19 cellular contexts compared by ENCODE assay signal in the genomic region with DNA sequence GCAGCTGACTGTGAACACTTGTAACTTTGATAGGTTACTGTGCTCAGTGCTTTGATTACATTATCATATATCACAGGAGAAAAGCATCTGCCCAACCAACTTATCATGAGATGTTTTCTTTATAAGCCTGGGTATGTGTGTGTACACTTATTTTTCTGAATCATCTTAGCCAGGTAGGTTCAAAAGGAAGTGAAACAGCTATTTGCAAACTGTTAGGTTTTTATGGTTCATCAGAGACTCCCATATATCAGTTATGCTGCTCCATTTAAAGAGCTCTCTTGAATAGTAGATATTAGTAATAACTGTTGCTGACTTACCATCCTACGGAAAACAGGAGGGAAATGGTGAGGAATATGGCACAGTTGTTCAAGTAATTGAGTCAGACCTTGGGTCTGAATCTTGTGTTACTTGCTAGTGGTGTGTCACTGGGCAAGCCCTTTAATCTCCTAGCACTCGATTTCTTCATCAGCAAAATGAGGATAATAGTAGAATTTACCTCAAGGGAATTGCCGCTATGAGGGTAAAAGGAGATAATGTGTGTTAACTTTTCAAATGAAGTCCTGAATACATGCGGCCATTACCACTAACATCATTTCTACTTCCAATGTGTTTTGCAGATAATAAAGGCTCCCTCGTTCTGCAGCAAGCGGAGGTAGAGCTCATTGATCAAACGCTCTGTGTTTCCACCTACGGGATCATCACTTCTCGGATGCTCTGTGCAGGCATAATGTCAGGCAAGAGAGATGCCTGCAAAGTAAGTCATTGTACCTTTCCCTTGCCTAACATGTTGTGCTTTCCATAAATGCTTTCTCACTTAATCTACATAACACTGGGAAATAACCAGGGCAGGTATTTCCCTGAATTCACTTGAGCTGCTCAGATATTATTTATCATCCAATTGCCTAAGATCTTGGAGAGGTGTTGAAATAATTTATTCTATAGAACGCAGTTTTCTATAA. TPM values are rescaled to one million over a fixed set of nuclear protein-coding genes. Genes with fewer than 3 reads are reported as not detected.
A peak's percentile ranks its signal among the peaks of the same experiment; 100 is the strongest.
DNase-seq lines count a peak whose midpoint lies in the region; ATAC-seq, FAIRE-seq and TF ChIP-seq lines count a peak whose summit lies in the region.
"Had no signal": no experiment of that assay in that cellular context is flagged by ENCODE, and none has a peak within 500 bp of the region (broad histone marks: within the 10 kb centered on the region; RNA-seq: fewer than 3 reads in every experiment).

No MANE protein-coding gene starts in this region.

- TF ChIP-seq POLR2A in H1 (IDR thresholded peaks at IDR 0.05; ENCODE audit: control extremely low read depth in 1 of 2, low read depth in 2 of 2, low read length in 2 of 2) (no peak), suprapubic skin (IDR thresholded peaks at IDR 0.05) (no peak)

- no peak for FAIRE-seq in H1 (lab: Jason Lieb, UNC)

- H3K4ac ChIP-seq in H1 (replicated peaks; ENCODE audit: insufficient read length, low read depth, low read length), result no peak overlapping the region

- TF ChIP-seq EP300 in H1 (IDR thresholded peaks at IDR 0.05; ENCODE audit: borderline replicate concordance in 1 of 2, low read depth in 2 of 2, low read length in 2 of 2) (no peak), suprapubic skin (IDR thresholded peaks at IDR 0.05) (no peak)

- H3K9ac ChIP-seq in MM.1S (ENCODE audit: low read length), result no peak overlapping the region
- H3K9ac ChIP-seq in H1 (replicated peaks in 1 of 4; ENCODE audit: extremely low read depth in 1 of 4, low read depth in 3 of 4, low read length in 3 of 4), result no peak overlapping the region

- TF ChIP-seq RAD21 in H1 (IDR thresholded peaks at IDR 0.05 in 1 of 2, conservative IDR thresholded peaks at IDR 0.05 in 1 of 2; ENCODE audit: low read depth in 2 of 2, low read length in 2 of 2), result no peak

- no peaks in the 10 kb centered on the region for H3K79me1 ChIP-seq in H1 (ENCODE audit: low read depth, low read length)

- H3K4me1 ChIP-seq in MM.1S (ENCODE audit: low read length) (peaks cover 44% of the 10 kb centered on the region), H1 (replicated peaks in 1 of 4; ENCODE audit: control insufficient read depth in 3 of 4, insufficient read depth in 4 of 4, low read length in 3 of 4) (peaks cover 0 to 2% (median 0%) of the 10 kb centered on the region in 4 experiments; a peak in 1 of 7 replicates), suprapubic skin (peaks cover 16% of the 10 kb centered on the region), lower lobe of right lung (no peaks in the 10 kb centered on the region)

- no peak overlapping the region for H2AK5ac ChIP-seq in H1 (ENCODE audit: low read depth, low read length)

- no peak for DNase-seq in MM.1S
- DNase-seq in H1 (ENCODE audit: low read depth in 1 of 2, low spot score in 2 of 2), result no peak
- no peak for DNase-seq in COLO829 (ENCODE audit: low spot score)
- no peak for DNase-seq in suprapubic skin (ENCODE audit: low spot score in 2 of 2)
- DNase-seq in NCI-H2171 treated with DMSO at 0.1 percent for 48 hours (lab: John Stamatoyannopoulos, UW), result no peak
- no peak for DNase-seq in lower lobe of right lung
- DNase-seq: CD4-positive, alpha-beta T cell; DMS79 treated with DMSO at 0.1 percent for 48 hours; GOT3; MG63; NCI-H1105; NCI-H1694 treated with DMSO at 0.1 percent for 48 hours; NCI-H345; PC-9 had no signal

- H4K20me1 ChIP-seq in MM.1S (ENCODE audit: insufficient read depth, low read length) (no peaks in the 10 kb centered on the region), H1 (replicated peaks in 1 of 2; ENCODE audit: control insufficient read depth in 1 of 2, insufficient read depth in 2 of 2, low read length in 2 of 2) (no peaks in the 10 kb centered on the region)

- H3K4me3 ChIP-seq in MM.1S (ENCODE audit: low read length) (no peak overlapping the region), H1 (ENCODE audit: extremely low read depth in 1 of 4, insufficient read depth in 2 of 4, low read depth in 3 of 4, low read length in 4 of 4) (no peak overlapping the region), suprapubic skin (no peak overlapping the region), lower lobe of right lung (no peak overlapping the region)
- H3K4me3 ChIP-seq: MG63, PC-9, SJSA1 had no signal

- no peak overlapping the region for H4K8ac ChIP-seq in H1 (ENCODE audit: extremely low read depth, insufficient read depth, low read length)

- no peak overlapping the region for H4K5ac ChIP-seq in H1 (ENCODE audit: insufficient read length, low read depth, low read length)

- no peak overlapping the region for H3K18ac ChIP-seq in H1 (ENCODE audit: extremely low read depth, low read length)

- peaks cover 23% of the 10 kb centered on the region for H3F3A ChIP-seq in MM.1S (ENCODE audit: insufficient read depth, low read length)

- POLR2A ChIA-PET in H1 (lab: Charles Lee; ENCODE audit: partially characterized antibody), result interaction anchor here (1.4 kb wide), 1 partner anchor 15 kb away, joined by 3 read pairs; no protein-coding TSS in a partner anchor

- H3K27me3 ChIP-seq in MM.1S (replicated peaks; ENCODE audit: insufficient read depth, low read length), result no peaks in the 10 kb centered on the region
- H3K27me3 ChIP-seq in H1 (replicated peaks in 1 of 4; ENCODE audit: control insufficient read depth in 3 of 4, extremely low read depth in 1 of 4, insufficient read depth in 3 of 4, low read length in 3 of 4), result no peaks in the 10 kb centered on the region
- H3K27me3 ChIP-seq in suprapubic skin, result no peaks in the 10 kb centered on the region
- no peaks in the 10 kb centered on the region for H3K27me3 ChIP-seq in lower lobe of right lung (ENCODE audit: low read depth)
- H3K27me3 ChIP-seq: MG63, SJSA1 had no signal

- H2BK5ac ChIP-seq in H1 (ENCODE audit: low read depth, low read length), result no peak overlapping the region

- no peak overlapping the region for H2BK120ac ChIP-seq in H1 (replicated peaks; ENCODE audit: low read depth, low read length)

- ATAC-seq in GM19035 (IDR thresholded peaks at IDR 0.05; ENCODE audit: unreplicated experiment) (peak; percentile 48), lower lobe of right lung (no peak)

- H3K36me3 ChIP-seq in MM.1S (replicated peaks; ENCODE audit: insufficient read depth, low read length), result no peaks in the 10 kb centered on the region
- no peaks in the 10 kb centered on the region for H3K36me3 ChIP-seq in H1 (ENCODE audit: control insufficient read depth in 2 of 4, insufficient read depth in 4 of 4, low read length in 3 of 4)
- H3K36me3 ChIP-seq in suprapubic skin, result no peaks in the 10 kb centered on the region
- H3K36me3 ChIP-seq in lower lobe of right lung, result no peaks in the 10 kb centered on the region
- H3K36me3 ChIP-seq: MG63, SJSA1 had no signal

- TF ChIP-seq CTCF in MM.1S (IDR thresholded peaks at IDR 0.05; ENCODE audit: low read length), result no peak
- TF ChIP-seq CTCF in H1 (IDR thresholded peaks at IDR 0.05; ENCODE audit: control extremely low read depth in 1 of 3, insufficient read depth in 1 of 3, low read depth in 1 of 3, low read length in 3 of 3), result no peak
- no peak for TF ChIP-seq CTCF in suprapubic skin (IDR thresholded peaks at IDR 0.05)
- TF ChIP-seq CTCF in lower lobe of right lung (IDR thresholded peaks at IDR 0.05), result no peak

- H3K56ac ChIP-seq in H1 (replicated peaks; ENCODE audit: insufficient read length, low read depth, low read length), result no peak overlapping the region

- H3K23me2 ChIP-seq in H1 (ENCODE audit: low read depth, low read length), result no peaks in the 10 kb centered on the region

- H3K9me3 ChIP-seq in MM.1S (replicated peaks; ENCODE audit: insufficient read depth, low read length) (no peaks in the 10 kb centered on the region), H1 (ENCODE audit: insufficient read depth in 2 of 2, low read depth in 1 of 2, low read length in 1 of 2) (no peaks in the 10 kb centered on the region), suprapubic skin (no peaks in the 10 kb centered on the region), lower lobe of right lung (no peaks in the 10 kb centered on the region)
- H3K9me3 ChIP-seq: MG63, SJSA1 had no signal

- WGBS in H1 (ENCODE audit: extremely low coverage in 1 of 2, insufficient coverage in 1 of 2, insufficient read length in 1 of 2, insufficient replicate concordance in 2 of 2, low coverage in 1 of 2, low lambda C conversion rate in 2 of 2, missing lambda C conversion rate in 1 of 2), 2 experiments, result 85% methylated on average over 10 of the region's 10 CpGs; no CpG with 5 or more reads in 1 of the 2 experiments
- 81% methylated on average over 10 of the region's 10 CpGs for WGBS in suprapubic skin

- H3K4me2 ChIP-seq in MM.1S (ENCODE audit: low read depth, low read length) (peak overlapping the region; percentile 4; the same call in 1 of the 2 replicates), H1 (ENCODE audit: insufficient read depth in 1 of 2, low read depth in 2 of 2, low read length in 2 of 2) (no peak overlapping the region)
- H3K4me2 ChIP-seq: PC-9 had no signal

- CTCF ChIA-PET in H1 (lab: Charles Lee; ENCODE audit: partially characterized antibody), result interaction anchor here (1.3 to 1.4 kb wide), 2 partner anchors 31 to 65 kb away, joined by 4 read pairs; no protein-coding TSS in a partner anchor

- H2BK15ac ChIP-seq in H1 (ENCODE audit: low read length), result no peak overlapping the region

- no peak overlapping the region for H2AFZ ChIP-seq in MM.1S (ENCODE audit: low read length)
- 0 out of 2 replicates have a peak overlapping the region, but pooled peaks have one; percentile 39 for H2AFZ ChIP-seq in H1 (ENCODE audit: low read length)
- H2AFZ ChIP-seq: PC-9 had no signal

- no peak overlapping the region for H2BK20ac ChIP-seq in H1 (ENCODE audit: low read length)

- H4K91ac ChIP-seq in H1 (replicated peaks; ENCODE audit: insufficient read length, low read length), result no peak overlapping the region

- no peaks in the 10 kb centered on the region for H3K9me2 ChIP-seq in MM.1S (replicated peaks; ENCODE audit: insufficient read depth, low read length)

- no peaks in the 10 kb centered on the region for H3K79me2 ChIP-seq in MM.1S (ENCODE audit: low read length)
- no peaks in the 10 kb centered on the region for H3K79me2 ChIP-seq in H1 (ENCODE audit: control insufficient read depth in 1 of 2, insufficient read depth in 2 of 2, low read length in 2 of 2)

- H2BK12ac ChIP-seq in H1 (ENCODE audit: low read depth, low read length), result no peak overlapping the region

- intact Hi-C loops in lower lobe of right lung (cut with DNase I), result no loop called here

- no peak overlapping the region for H3K27ac ChIP-seq in MM.1S (ENCODE audit: low read length)
- no peak overlapping the region for H3K27ac ChIP-seq in H1 (ENCODE audit: low read depth, low read length)
- no peak overlapping the region for H3K27ac ChIP-seq in suprapubic skin
- no peak overlapping the region for H3K27ac ChIP-seq in lower lobe of right lung
- H3K27ac ChIP-seq: PC-9, SJSA1 had no signal

- H3K23ac ChIP-seq in H1 (ENCODE audit: insufficient read length), result no peak overlapping the region

- H3K14ac ChIP-seq in H1 (ENCODE audit: insufficient read length), result no peak overlapping the region

RNA-seq across cellular contexts. Expression of a gene that starts 7.8 kb away (rescaled TPM):
- total RNA-seq in H1 (2021; fragmentation: NEBNext Ultra II Directional; extraction: Animal tissue kit (Norgen Biotek cat#: 25700)), result 13.1 and 13.2 TPM in 2 replicates
- polyA plus RNA-seq in H1 (2011; rRNA removed), result 8.0 and 9.7 TPM in 2 replicates
- 10.0 TPM for polyA plus RNA-seq in H1 (2011; cell fraction: cytosol; rRNA removed)
- 9.3 TPM for polyA plus RNA-seq in H1 (2011; cell fraction: nucleus; rRNA removed)
- polyA plus RNA-seq in H1 (2012, experiment 1 of 2), result 7.6 to 12.8 TPM (median 10.1 TPM) in 4 replicates
- polyA plus RNA-seq in H1 (2012, experiment 2 of 2), result 4.7 TPM
- polyA plus RNA-seq in H1 (2013, experiment 1 of 2), result 7.8 TPM
- polyA plus RNA-seq in H1 (2013, experiment 2 of 2), result 9.1 TPM
- 11.9 and 12.6 TPM in 2 replicates for polyA minus RNA-seq in H1 (2011; rRNA and poly(A)+ RNA removed)
- 4.6 TPM for polyA minus RNA-seq in H1 (2011; cell fraction: cytosol; rRNA and poly(A)+ RNA removed)
- polyA minus RNA-seq in H1 (2011; cell fraction: nucleus; rRNA and poly(A)+ RNA removed), result 19.9 TPM
- total RNA-seq in suprapubic skin (100 to 1,000 TPM in 2 of 4 donors, 10 to 100 TPM in 2; 78.8 to 183 (median 96.7) TPM), lower lobe of right lung (16.4 TPM)
- total RNA-seq: G401 had no signal

RNA-seq across cellular contexts. Expression of a gene that starts 43.9 kb away (rescaled TPM):
- total RNA-seq in H1 (2021; fragmentation: NEBNext Ultra II Directional; extraction: Animal tissue kit (Norgen Biotek cat#: 25700)), result not detected in 2 replicates
- 0.05 TPM in 1 of 2 replicates, not detected in the other for polyA plus RNA-seq in H1 (2011; rRNA removed)
- not detected for polyA plus RNA-seq in H1 (2011; cell fraction: cytosol; rRNA removed)
- not detected for polyA plus RNA-seq in H1 (2011; cell fraction: nucleus; rRNA removed)
- polyA plus RNA-seq in H1 (2012, experiment 1 of 2), result not detected in 4 replicates
- polyA plus RNA-seq in H1 (2012, experiment 2 of 2), result not detected
- 0.06 TPM for polyA plus RNA-seq in H1 (2013, experiment 1 of 2)
- polyA plus RNA-seq in H1 (2013, experiment 2 of 2), result not detected
- not detected in 2 replicates for polyA minus RNA-seq in H1 (2011; rRNA and poly(A)+ RNA removed)
- polyA minus RNA-seq in H1 (2011; cell fraction: cytosol; rRNA and poly(A)+ RNA removed), result not detected
- polyA minus RNA-seq in H1 (2011; cell fraction: nucleus; rRNA and poly(A)+ RNA removed), result not detected
- total RNA-seq in suprapubic skin, result 1 to 10 TPM in 1 of 4 donors, under 1 TPM in 2, not detected in 1; 0.40 to 1.0 (median 0.49) TPM
- total RNA-seq in lower lobe of right lung, result 0.15 TPM
- total RNA-seq: G401; HT-29; PC-9; SJSA1; T-helper 2 cell treated with Interferon-gamma antibody and Interleukin-4, amounts not matched to agents 100 ng/mL and 5 ng/mL, for 36 hours had no signal

RNA-seq across cellular contexts. Expression of a gene that starts 54.6 kb away (rescaled TPM):
- total RNA-seq in H1 (2021; fragmentation: NEBNext Ultra II Directional; extraction: Animal tissue kit (Norgen Biotek cat#: 25700)), result not detected in 2 replicates
- polyA plus RNA-seq in H1 (2011; rRNA removed), result not detected in 2 replicates
- not detected for polyA plus RNA-seq in H1 (2011; cell fraction: cytosol; rRNA removed)
- polyA plus RNA-seq in H1 (2011; cell fraction: nucleus; rRNA removed), result not detected
- 0.80 to 1.5 TPM (median 1.2 TPM) in 4 replicates for polyA plus RNA-seq in H1 (2012, experiment 1 of 2)
- 0.04 TPM for polyA plus RNA-seq in H1 (2012, experiment 2 of 2)
- polyA plus RNA-seq in H1 (2013, experiment 1 of 2), result not detected
- not detected for polyA plus RNA-seq in H1 (2013, experiment 2 of 2)
- not detected in 2 replicates for polyA minus RNA-seq in H1 (2011; rRNA and poly(A)+ RNA removed)
- polyA minus RNA-seq in H1 (2011; cell fraction: cytosol; rRNA and poly(A)+ RNA removed), result not detected
- not detected for polyA minus RNA-seq in H1 (2011; cell fraction: nucleus; rRNA and poly(A)+ RNA removed)
- total RNA-seq in suprapubic skin (1 to 10 TPM in 3 of 4 donors, under 1 TPM in 1; 0.62 to 1.4 (median 1.3) TPM), lower lobe of right lung (1.5 TPM)
- total RNA-seq: G401, HT-29, PC-9, SJSA1 had no signal
